1 cellular context compared by ENCODE assay signal in genomic region chr17:43832168-43832975, GRCh38.
TF ChIP-seq lines count a peak whose summit lies in the region.

No MANE protein-coding gene starts in this region.

TF ChIP-seq in SK-N-SH, 30 proteins besides CTCF, POLR2A, EP300 and RAD21 (continued from another document):
- no peak for TF ChIP-seq ZBTB33 (IDR thresholded peaks at IDR 0.05; ENCODE audit: borderline replicate concordance, low read depth)
